ENCODE assay signal across 18 cellular contexts in the genomic region with DNA sequence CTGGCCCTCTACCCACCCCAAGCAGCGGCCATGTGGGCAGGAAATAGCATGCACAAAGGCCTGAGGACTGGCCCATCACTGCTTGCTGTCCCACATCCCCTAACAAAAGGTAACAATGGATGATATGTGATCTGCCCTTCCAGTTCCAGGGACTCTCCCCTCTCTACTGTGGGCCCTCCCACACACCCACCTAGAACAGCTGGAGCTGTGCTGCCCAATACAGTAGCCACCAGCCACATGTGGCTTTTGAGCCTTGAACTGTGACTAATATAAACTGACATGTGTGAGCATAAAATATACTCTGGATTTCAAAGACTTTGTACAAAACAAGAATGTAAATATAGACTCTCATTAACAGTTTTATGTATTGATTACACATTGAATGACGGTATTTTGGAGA.
DNase-seq lines count a peak whose midpoint lies in the region; ATAC-seq and TF ChIP-seq lines count a peak whose summit lies in the region.
"Had no signal": no experiment of that assay in that cellular context is flagged by ENCODE, and none has a peak within 500 bp of the region (broad histone marks: within the 10 kb centered on the region; RNA-seq: fewer than 3 reads in every experiment).

No MANE protein-coding gene starts in this region.

- H3K27ac ChIP-seq in SJCRH30: peak overlapping the region; percentile 83
- H3K27ac ChIP-seq: KMS-11, SJSA1 had no signal

- H3K4me3 ChIP-seq in SJCRH30: no peak overlapping the region
- H3K4me3 ChIP-seq: SJSA1 had no signal

- peaks cover 41% of the 10 kb centered on the region for H3K4me1 ChIP-seq in SJCRH30
- H3K4me1 ChIP-seq: SJSA1 had no signal

- H3K9me3 Mint-ChIP-seq in activated naive CD8-positive, alpha-beta T cell treated with anti-CD3 and anti-CD28 coated beads, Interleukin-2, amount 50 U/mL, for 24 hours: no peaks in the 10 kb centered on the region
- no peaks in the 10 kb centered on the region for H3K9me3 Mint-ChIP-seq in activated naive CD8-positive, alpha-beta T cell treated with anti-CD3 and anti-CD28 coated beads for 36 hours
- no peaks in the 10 kb centered on the region for H3K9me3 Mint-ChIP-seq in nephron

- no peaks in the 10 kb centered on the region for H3K27me3 Mint-ChIP-seq in activated naive CD8-positive, alpha-beta T cell treated with anti-CD3 and anti-CD28 coated beads, Interleukin-2, amount 50 U/mL, for 24 hours
- no peaks in the 10 kb centered on the region for H3K27me3 Mint-ChIP-seq in activated naive CD8-positive, alpha-beta T cell treated with anti-CD3 and anti-CD28 coated beads for 36 hours
- peaks cover 76% of the 10 kb centered on the region for H3K27me3 Mint-ChIP-seq in nephron (ENCODE audit: low read depth)

- H3K27me3 ChIP-seq in SJCRH30: no peaks in the 10 kb centered on the region

- H3K36me3 ChIP-seq in SJCRH30: no peaks in the 10 kb centered on the region
- H3K36me3 ChIP-seq: SJSA1 had no signal

- no peak overlapping the region for H3K4me3 Mint-ChIP-seq in activated naive CD8-positive, alpha-beta T cell treated with anti-CD3 and anti-CD28 coated beads, Interleukin-2, amount 50 U/mL, for 24 hours
- H3K4me3 Mint-ChIP-seq in activated naive CD8-positive, alpha-beta T cell treated with anti-CD3 and anti-CD28 coated beads for 36 hours: no peak overlapping the region
- no peak overlapping the region for H3K4me3 Mint-ChIP-seq in nephron

- H3K36me3 Mint-ChIP-seq in activated naive CD8-positive, alpha-beta T cell treated with anti-CD3 and anti-CD28 coated beads, Interleukin-2, amount 50 U/mL, for 24 hours (ENCODE audit: low read depth): no peaks in the 10 kb centered on the region
- H3K36me3 Mint-ChIP-seq in activated naive CD8-positive, alpha-beta T cell treated with anti-CD3 and anti-CD28 coated beads for 36 hours: no peaks in the 10 kb centered on the region
- H3K36me3 Mint-ChIP-seq in nephron (ENCODE audit: low read depth): no peaks in the 10 kb centered on the region

- no peaks in the 10 kb centered on the region for H3K9me3 ChIP-seq in SJCRH30 (replicated peaks)
- H3K9me3 ChIP-seq: SJSA1 had no signal

- no peak for TF ChIP-seq CTCF in nephron (IDR thresholded peaks at IDR 0.05; ENCODE audit: unreplicated experiment in 3 of 3)

- peaks cover 14% of the 10 kb centered on the region for H3K4me1 Mint-ChIP-seq in activated naive CD8-positive, alpha-beta T cell treated with anti-CD3 and anti-CD28 coated beads, Interleukin-2, amount 50 U/mL, for 24 hours
- H3K4me1 Mint-ChIP-seq in activated naive CD8-positive, alpha-beta T cell treated with anti-CD3 and anti-CD28 coated beads for 36 hours: peaks cover 8% of the 10 kb centered on the region
- H3K4me1 Mint-ChIP-seq in nephron: peaks cover 44% of the 10 kb centered on the region

- ATAC-seq in activated naive CD8-positive, alpha-beta T cell treated with anti-CD3 and anti-CD28 coated beads, Interleukin-2, amount 50 U/mL, for 24 hours: peak; percentile 75
- no peak for ATAC-seq in HG02970 (IDR thresholded peaks at IDR 0.05; ENCODE audit: low FRiP score, unreplicated experiment)
- ATAC-seq: HCT116, Panc1 had no signal

- no peak for DNase-seq in activated naive CD8-positive, alpha-beta T cell treated with anti-CD3 and anti-CD28 coated beads, Interleukin-2, amount 50 U/mL, for 24 hours
- no peak for DNase-seq in activated naive CD8-positive, alpha-beta T cell treated with anti-CD3 and anti-CD28 coated beads for 36 hours
- peak; percentile 68 to 83 for DNase-seq in SJCRH30
- no peak for DNase-seq in HCEC 1CT
- no peak for DNase-seq in stimulated activated CD4-positive, alpha-beta T cell treated with anti-CD3 and anti-CD28 coated beads, Interleukin-4, amount 100 ng/mL, for 4 hours
- DNase-seq: EL, IMR-90, MV-4-11, NCI-H1694 treated with DMSO at 0.1 percent for 48 hours, NCI-H2081 treated with DMSO at 0.1 percent for 48 hours, NCI-H524 treated with DMSO at 0.1 percent for 48 hours, NCI-H82 had no signal

- no peak overlapping the region for H3K27ac Mint-ChIP-seq in activated naive CD8-positive, alpha-beta T cell treated with anti-CD3 and anti-CD28 coated beads, Interleukin-2, amount 50 U/mL, for 24 hours
- H3K27ac Mint-ChIP-seq in activated naive CD8-positive, alpha-beta T cell treated with anti-CD3 and anti-CD28 coated beads for 36 hours: no peak overlapping the region
- H3K27ac Mint-ChIP-seq in nephron: peak overlapping the region in 2 of 3 experiments; percentile 9 to 64

Comparison
In these comparisons a context has a peak if more than half of its experiments do, and no peak if none do; other contexts are left out.
1. DNase-seq: peak in SJCRH30 (2 of 2); none in activated naive CD8-positive, alpha-beta T cell treated with anti-CD3 and anti-CD28 coated beads, Interleukin-2, amount 50 U/mL, for 24 hours (single experiment), activated naive CD8-positive, alpha-beta T cell treated with anti-CD3 and anti-CD28 coated beads for 36 hours (single experiment), HCEC 1CT (single experiment) and stimulated activated CD4-positive, alpha-beta T cell treated with anti-CD3 and anti-CD28 coated beads, Interleukin-4, amount 100 ng/mL, for 4 hours (0 of 2).
2. H3K27ac Mint-ChIP-seq: peak in nephron (2 of 3); none in activated naive CD8-positive, alpha-beta T cell treated with anti-CD3 and anti-CD28 coated beads, Interleukin-2, amount 50 U/mL, for 24 hours (single experiment) and activated naive CD8-positive, alpha-beta T cell treated with anti-CD3 and anti-CD28 coated beads for 36 hours (single experiment).